ENCODE assay signal across 8 cellular contexts in the genomic region with DNA sequence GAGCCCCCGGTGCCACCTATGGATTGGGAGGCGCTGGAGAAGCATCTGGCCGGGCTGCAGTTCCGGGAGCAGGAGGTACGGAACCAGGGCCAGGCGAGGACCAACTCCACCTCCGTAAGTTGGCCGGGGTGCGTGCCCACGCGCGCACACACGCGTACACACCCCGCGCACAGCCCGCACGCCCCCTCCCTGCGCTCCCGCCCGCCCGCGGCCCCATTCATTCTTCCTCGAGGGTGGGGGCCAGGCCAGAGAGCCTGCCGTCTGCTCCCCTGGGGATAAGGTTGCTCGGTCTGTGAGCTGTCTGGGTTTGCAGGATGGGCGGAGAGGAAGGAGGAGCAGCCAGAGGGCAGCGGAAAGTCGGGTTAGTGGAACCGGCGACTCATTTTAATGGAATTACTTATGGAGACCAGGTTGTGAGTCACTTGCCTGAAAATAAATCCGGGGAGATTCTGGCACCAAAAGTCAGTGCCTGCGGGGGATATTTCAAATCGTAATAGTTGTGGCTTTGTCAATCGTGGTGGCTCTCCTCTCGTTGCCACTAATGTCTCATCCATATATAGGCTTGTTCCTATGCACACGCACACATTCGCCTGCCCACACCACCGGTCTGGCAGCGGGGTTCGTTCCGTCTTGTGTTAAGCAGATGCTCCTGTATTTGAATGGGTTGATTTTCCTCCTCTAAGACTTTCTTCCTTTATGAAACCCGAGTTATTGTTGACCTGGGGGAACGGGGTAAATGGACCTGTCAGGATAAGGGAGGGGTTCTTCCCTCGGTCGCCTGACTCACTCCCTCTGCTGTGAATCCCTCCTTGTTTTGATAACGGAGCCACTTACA.
A peak's percentile ranks its signal among the peaks of the same experiment; 100 is the strongest.
DNase-seq lines count a peak whose midpoint lies in the region; ATAC-seq, FAIRE-seq and TF ChIP-seq lines count a peak whose summit lies in the region.

No MANE protein-coding gene starts in this region.

- TF ChIP-seq CTCF in nephron (IDR thresholded peaks at IDR 0.05; ENCODE audit: unreplicated experiment in 3 of 3): no peak

- H3K9me3 Mint-ChIP-seq in activated T-helper 17 cell treated with anti-CD3 and anti-CD28 coated beads, Interleukin-2, amount 50 U/mL, for 72 hours: no peaks in the 10 kb centered on the region
- no peaks in the 10 kb centered on the region for H3K9me3 Mint-ChIP-seq in nephron

- peak overlapping the region; percentile 50 for H3K4me3 Mint-ChIP-seq in activated T-helper 17 cell treated with anti-CD3 and anti-CD28 coated beads, Interleukin-2, amount 50 U/mL, for 72 hours
- H3K4me3 Mint-ChIP-seq in nephron: peak overlapping the region; percentile 84 to 89 (median 88)

- H3K36me3 Mint-ChIP-seq in activated T-helper 17 cell treated with anti-CD3 and anti-CD28 coated beads, Interleukin-2, amount 50 U/mL, for 72 hours (ENCODE audit: low read depth): no peaks in the 10 kb centered on the region
- no peaks in the 10 kb centered on the region for H3K36me3 Mint-ChIP-seq in nephron (ENCODE audit: low read depth)

- no peaks in the 10 kb centered on the region for H3K4me1 Mint-ChIP-seq in activated T-helper 17 cell treated with anti-CD3 and anti-CD28 coated beads, Interleukin-2, amount 50 U/mL, for 72 hours
- H3K4me1 Mint-ChIP-seq in nephron: peaks cover 42% of the 10 kb centered on the region

- DNase-seq in SKM-1 treated with dmso at 0.1 percent for 144 hours (lab: John Stamatoyannopoulos, UW; ENCODE audit: unreplicated experiment): peak; percentile 52
- no peak for DNase-seq in SKM-1 (lab: John Stamatoyannopoulos, UW; ENCODE audit: unreplicated experiment)
- DNase-seq in NCI-H1930 (lab: John Stamatoyannopoulos, UW): peak; percentile 32 to 57
- peak; percentile 59 to 65 for DNase-seq in frontal cortex (ENCODE audit: low spot score in 2 of 2)
- DNase-seq in NAMALWA (ENCODE audit: low spot score): no peak

- no peak overlapping the region for H3K27ac Mint-ChIP-seq in activated T-helper 17 cell treated with anti-CD3 and anti-CD28 coated beads, Interleukin-2, amount 50 U/mL, for 72 hours
- peak overlapping the region; percentile 35 to 70 (median 66) for H3K27ac Mint-ChIP-seq in nephron

- peak; percentile 17 for ATAC-seq in activated T-helper 17 cell treated with anti-CD3 and anti-CD28 coated beads, Interleukin-2, amount 50 U/mL, for 72 hours (replicated peaks)
- no peak for ATAC-seq in GM18519 (IDR thresholded peaks at IDR 0.05; ENCODE audit: low FRiP score, unreplicated experiment)

- FAIRE-seq in frontal cortex (lab: Jason Lieb, UNC): no peak

- peaks cover 56% of the 10 kb centered on the region for H3K27me3 Mint-ChIP-seq in activated T-helper 17 cell treated with anti-CD3 and anti-CD28 coated beads, Interleukin-2, amount 50 U/mL, for 72 hours
- H3K27me3 Mint-ChIP-seq in nephron (ENCODE audit: low read depth): peaks cover 47% of the 10 kb centered on the region

Comparison
In these comparisons a context has a peak if more than half of its experiments do, and no peak if none do; other contexts are left out.
1. DNase-seq: peak in SKM-1 treated with dmso at 0.1 percent for 144 hours (single experiment), NCI-H1930 (2 of 2) and frontal cortex (2 of 2); none in SKM-1 (single experiment) and NAMALWA (single experiment).